Comparison of ENCODE assay signal across 18 cellular contexts in genomic region chr7:74197449-74198108, GRCh38. TPM values are rescaled to one million over a fixed set of nuclear protein-coding genes. Genes with fewer than 3 reads are reported as not detected.
DNase-seq lines count a peak whose midpoint lies in the region; ATAC-seq, FAIRE-seq and TF ChIP-seq lines count a peak whose summit lies in the region.
"Had no signal": no experiment of that assay in that cellular context is flagged by ENCODE, and none has a peak within 500 bp of the region (broad histone marks: within the 10 kb centered on the region; RNA-seq: fewer than 3 reads in every experiment).

No MANE protein-coding gene starts in this region.

- peak; percentile 73 for TF ChIP-seq POLR2A in K562 (conservative IDR thresholded peaks at IDR 0.05)

- no peak for TF ChIP-seq RAD21 in K562 (CRISPR knock-in tag; conservative IDR thresholded peaks at IDR 0.05 in 1 of 2, IDR thresholded peaks at IDR 0.05 in 1 of 2)

- H3K27me3 ChIP-seq in CD8-positive, alpha-beta T cell (ENCODE audit: insufficient read depth, low read length), result no peaks in the 10 kb centered on the region
- H3K27me3 ChIP-seq in H7 (ENCODE audit: control insufficient read depth, insufficient read depth, low read length) (no peaks in the 10 kb centered on the region), K562 (ENCODE audit: control insufficient read depth in 2 of 2, insufficient read depth in 2 of 2, low read length in 2 of 2) (no peaks in the 10 kb centered on the region)
- H3K27me3 ChIP-seq: BE2C, esophagus muscularis mucosa, ovary, sigmoid colon had no signal

- WGBS in K562 (ENCODE audit: insufficient coverage, low coverage, missing lambda C conversion rate), result 92% methylated on average over 9 of the region's 9 CpGs

- no peak overlapping the region for H3K27ac ChIP-seq in CD8-positive, alpha-beta T cell (ENCODE audit: low read depth, low read length)
- H3K27ac ChIP-seq in K562 (ENCODE audit: extremely low read depth, low read depth, low read length), result no peak overlapping the region
- H3K27ac ChIP-seq: esophagus muscularis mucosa, ovary had no signal

- intact Hi-C loops in CD8-positive, alpha-beta T cell (cut with DNase I, micrococcal nuclease), result no loop called here
- intact Hi-C loops in K562 (cut with micrococcal nuclease), result no loop called here

- no peak overlapping the region for H3K4me2 ChIP-seq in K562 (ENCODE audit: insufficient read depth, low read length)

- H3K9me3 Mint-ChIP-seq in CD8-positive, alpha-beta T cell, result no peaks in the 10 kb centered on the region
- no peaks in the 10 kb centered on the region for H3K9me3 Mint-ChIP-seq in nephron progenitor cell
- H3K9me3 Mint-ChIP-seq: activated naive CD8-positive, alpha-beta T cell treated with anti-CD3 and anti-CD28 coated beads, Interleukin-2, amount 10 ng/mL, durations not matched to agents 7 days and 5 days; dendritic cell treated with granulocyte-macrophage colony-stimulating factor and Interleukin-4, amounts not matched to agents 40 ng/mL and 50 ng/mL, for 4 days had no signal

- H2AFZ ChIP-seq in K562 (ENCODE audit: low read depth, low read length), result no peak overlapping the region

- no peak overlapping the region for H3K4me3 ChIP-seq in CD8-positive, alpha-beta T cell (ENCODE audit: low read depth, low read length)
- H3K4me3 ChIP-seq in H7 (ENCODE audit: insufficient read depth, low read depth, low read length) (no peak overlapping the region), K562 (no peak overlapping the region)
- H3K4me3 ChIP-seq: esophagus muscularis mucosa, ovary, sigmoid colon had no signal

- FAIRE-seq in K562 (lab: Jason Lieb, UNC) (no peak), urothelium cell line (lab: Jason Lieb, UNC) (no peak)
- FAIRE-seq: D721Med had no signal

- in situ Hi-C loops in K562 (cut with MboI), result no loop called here

- H3K36me3 Mint-ChIP-seq in CD8-positive, alpha-beta T cell, result peaks cover 48% of the 10 kb centered on the region
- peaks cover 47% of the 10 kb centered on the region for H3K36me3 Mint-ChIP-seq in nephron progenitor cell (ENCODE audit: low read depth)

- H3K9me1 ChIP-seq in K562 (ENCODE audit: control insufficient read depth, insufficient read depth, low read length), result no peaks in the 10 kb centered on the region

- peaks cover 14% of the 10 kb centered on the region for H3K36me3 ChIP-seq in CD8-positive, alpha-beta T cell (ENCODE audit: insufficient read depth, low read length)
- H3K36me3 ChIP-seq in H7 (replicated peaks; ENCODE audit: control insufficient read depth, insufficient read depth, low read length) (peaks cover 20% of the 10 kb centered on the region), K562 (ENCODE audit: control insufficient read depth, insufficient read depth, low read length) (peaks cover 45% of the 10 kb centered on the region)
- H3K36me3 ChIP-seq: ovary had no signal

- no peak overlapping the region for H3K9ac ChIP-seq in K562 (ENCODE audit: insufficient read depth in 1 of 2, low read depth in 2 of 2, low read length in 2 of 2)

- POLR2A ChIA-PET in CD8-positive, alpha-beta T cell (lab: Charles Lee), result interaction anchor here (1.0 to 1.6 kb wide), 2 partner anchors 14 to 23 kb away, joined by 5 to 8 read pairs; partner anchors contain the start of gene EIF4H
- POLR2A ChIA-PET in K562 (lab: Yijun Ruan, JAX), result interaction anchor here (0.6 to 3.6 kb wide), 4 partner anchors 8 to 208 kb away, joined by 4 to 14 read pairs (median 6); partner anchors contain the start of gene EIF4H

- H3K27me3 Mint-ChIP-seq in CD8-positive, alpha-beta T cell (ENCODE audit: low read depth), result no peaks in the 10 kb centered on the region
- H3K27me3 Mint-ChIP-seq in nephron progenitor cell (ENCODE audit: low read depth, poor library complexity), result peaks cover 3% of the 10 kb centered on the region
- H3K27me3 Mint-ChIP-seq: activated naive CD8-positive, alpha-beta T cell treated with anti-CD3 and anti-CD28 coated beads, Interleukin-2, amount 10 ng/mL, durations not matched to agents 7 days and 5 days; dendritic cell treated with granulocyte-macrophage colony-stimulating factor and Interleukin-4, amounts not matched to agents 40 ng/mL and 50 ng/mL, for 4 days had no signal

- no peak for TF ChIP-seq CTCF in CD8-positive, alpha-beta T cell (IDR thresholded peaks at IDR 0.05)
- TF ChIP-seq CTCF in K562 (IDR thresholded peaks at IDR 0.05 in 2 of 3, conservative IDR thresholded peaks at IDR 0.05 in 1 of 3; ENCODE audit: insufficient read depth in 2 of 3, low read depth in 1 of 3, low read length in 3 of 3), result no peak
- no peak for TF ChIP-seq CTCF in nephron progenitor cell (IDR thresholded peaks at IDR 0.05)

- no peaks in the 10 kb centered on the region for H3K9me3 ChIP-seq in CD8-positive, alpha-beta T cell (ENCODE audit: low read length)
- no peaks in the 10 kb centered on the region for H3K9me3 ChIP-seq in K562 (replicated peaks; ENCODE audit: control insufficient read depth, insufficient read depth, low read depth, low read length)
- H3K9me3 ChIP-seq: BE2C, esophagus muscularis mucosa, ovary, sigmoid colon had no signal

- H3K27ac Mint-ChIP-seq in CD8-positive, alpha-beta T cell, result peak overlapping the region; percentile 80
- H3K27ac Mint-ChIP-seq in nephron progenitor cell, result peak overlapping the region; percentile 74
- H3K27ac Mint-ChIP-seq: activated naive CD8-positive, alpha-beta T cell treated with anti-CD3 and anti-CD28 coated beads, Interleukin-2, amount 10 ng/mL, durations not matched to agents 7 days and 5 days; dendritic cell treated with granulocyte-macrophage colony-stimulating factor and Interleukin-4, amounts not matched to agents 40 ng/mL and 50 ng/mL, for 4 days had no signal

- CTCF ChIA-PET in CD8-positive, alpha-beta T cell (lab: Charles Lee), result interaction anchor here (0.6 to 1.7 kb wide), 5 partner anchors 9 to 208 kb away, joined by 3 to 9 read pairs (median 5); no protein-coding TSS in a partner anchor
- CTCF ChIA-PET in K562 (lab: Yijun Ruan, JAX; ENCODE audit: low intra/inter-chr PET ratio), result interaction anchor here (0.6 to 0.7 kb wide), 2 partner anchors 24 to 57 kb away, joined by 3 read pairs; partner anchors contain the start of gene EIF4H

- no peak for ATAC-seq in CD8-positive, alpha-beta T cell
- peak; percentile 31 for ATAC-seq in K562

- BruUV-seq in K562 (replicated peaks; lab: Mats Ljungman, UMichigan), result no TSS peak

- H4K20me1 ChIP-seq in K562 (replicated peaks; ENCODE audit: control insufficient read depth, insufficient read depth, low read length), result peaks cover 6% of the 10 kb centered on the region; the same call in 1 of the 2 replicates

- no peak for TF ChIP-seq EP300 in K562 (IDR thresholded peaks at IDR 0.05; ENCODE audit: low read length)

- H3K4me3 Mint-ChIP-seq in CD8-positive, alpha-beta T cell, result no peak overlapping the region
- H3K4me3 Mint-ChIP-seq in nephron progenitor cell, result no peak overlapping the region
- H3K4me3 Mint-ChIP-seq: activated naive CD8-positive, alpha-beta T cell treated with anti-CD3 and anti-CD28 coated beads, Interleukin-2, amount 10 ng/mL, durations not matched to agents 7 days and 5 days; dendritic cell treated with granulocyte-macrophage colony-stimulating factor and Interleukin-4, amounts not matched to agents 40 ng/mL and 50 ng/mL, for 4 days had no signal

- peaks cover 14% of the 10 kb centered on the region for H3K4me1 ChIP-seq in CD8-positive, alpha-beta T cell (ENCODE audit: insufficient read depth, low read length)
- no peaks in the 10 kb centered on the region for H3K4me1 ChIP-seq in K562 (replicated peaks in 1 of 2; ENCODE audit: control insufficient read depth in 2 of 2, insufficient read depth in 2 of 2, low read length in 2 of 2)
- H3K4me1 ChIP-seq: BE2C, esophagus muscularis mucosa, sigmoid colon had no signal

- peaks cover 21% of the 10 kb centered on the region for H3K4me1 Mint-ChIP-seq in CD8-positive, alpha-beta T cell (ENCODE audit: low read depth)
- H3K4me1 Mint-ChIP-seq in nephron progenitor cell, result peaks cover 5% of the 10 kb centered on the region

- DNase-seq in CD8-positive, alpha-beta T cell, result no peak
- peak; percentile 18 for DNase-seq in H7
- DNase-seq in K562 (ENCODE audit: extremely low read depth in 1 of 4, low spot score in 3 of 4), result no peak
- DNase-seq in nephron progenitor cell, result no peak
- no peak for DNase-seq in ecto neural progenitor cell (ENCODE audit: low spot score)
- no peak for DNase-seq in urothelium cell line (ENCODE audit: low spot score)
- DNase-seq in stimulated activated CD4-positive, alpha-beta T cell treated with anti-CD3 and anti-CD28 coated beads, Interleukin-1b, Interleukin-23, amount 100 ng/mL, for 48 hours, result no peak
- DNase-seq: activated naive CD8-positive, alpha-beta T cell treated with anti-CD3 and anti-CD28 coated beads, Interleukin-2, amount 10 ng/mL, durations not matched to agents 7 days and 5 days; BE2C; GDM1; NCI-H1436; sigmoid colon; stimulated activated CD4-positive, alpha-beta T cell treated with anti-CD3 and anti-CD28 coated beads, Interleukin-2, amount 100 ng/mL, for 24 hours; substantia nigra had no signal

- H3K79me2 ChIP-seq in K562 (ENCODE audit: control insufficient read depth, insufficient read depth, low read length), result no peaks in the 10 kb centered on the region

RNA-seq across cellular contexts. Expression of gene LAT2, which starts 12.2 kb away (rescaled TPM):
- total RNA-seq in CD8-positive, alpha-beta T cell, result 1 to 10 TPM; 1.3 to 1.4 TPM
- total RNA-seq in H7 (2014; rRNA removed; shearing (Covaris generic)), result 0.87 TPM in 1 of 2 replicates, not detected in the other
- 1.1 and 2.4 TPM in 2 replicates for total RNA-seq in K562 (2011; cell fraction: chromatin; rRNA removed; ENCODE audit: low replicate concordance)
- total RNA-seq in K562 (2011; cell fraction: nucleolus; rRNA removed), result 0.39 and 1.8 TPM in 2 replicates
- total RNA-seq in K562 (2011; cell fraction: nucleoplasm; rRNA removed), result 1.1 and 1.5 TPM in 2 replicates
- total RNA-seq in K562 (2014; rRNA removed) (0.29 and 0.45 TPM in 2 replicates), K562 (2014; rRNA removed; fragmentation: Illumina TruSeq; extraction: Trizol) (0.15 TPM in 1 of 2 replicates, not detected in the other), K562 (2015; rRNA removed; fragmentation: Illumina TruSeq; extraction: Trizol) (0.11 and 0.23 TPM in 2 replicates), K562 (2021) (0.29 and 0.58 TPM in 2 replicates)
- polyA plus RNA-seq in K562 (2011; rRNA removed) (0.24 and 0.65 TPM in 2 replicates), K562 (2014; fragmentation: Illumina TruSeq; extraction: Trizol) (0.40 and 0.47 TPM in 2 replicates), K562 (2014; fragmentation: Nextera tagmentation; extraction: Ambion mirVana) (under 1 TPM; 0.24 to 0.25 TPM), K562 (2014; rRNA removed) (0.24 and 0.78 TPM in 2 replicates)
- polyA plus RNA-seq in K562 (2011; cell fraction: cytosol; rRNA removed), result 0.19 and 0.57 TPM in 2 replicates
- polyA plus RNA-seq in K562 (2011; cell fraction: nucleus; rRNA removed), result 0.18 and 0.64 TPM in 2 replicates
- 0.68 and 0.76 TPM in 2 replicates for polyA plus RNA-seq in K562 (2012)
- 0.53 TPM in 1 of 2 replicates, not detected in the other for polyA minus RNA-seq in K562 (2011; rRNA and poly(A)+ RNA removed)
- not detected in 2 replicates for polyA minus RNA-seq in K562 (2011; cell fraction: cytosol; rRNA and poly(A)+ RNA removed)
- polyA minus RNA-seq in K562 (2011; cell fraction: nucleus; rRNA and poly(A)+ RNA removed), result 0.54 TPM in 1 of 2 replicates, not detected in the other

RNA-seq across cellular contexts. Expression of gene EIF4H, which starts 23.4 kb away (rescaled TPM):
- 100 to 1,000 TPM; 330 to 357 TPM for total RNA-seq in CD8-positive, alpha-beta T cell
- total RNA-seq in H7 (2014; rRNA removed; shearing (Covaris generic)), result 316 and 343 TPM in 2 replicates
- total RNA-seq in K562 (2011; cell fraction: chromatin; rRNA removed; ENCODE audit: low replicate concordance), result 135 and 180 TPM in 2 replicates
- total RNA-seq in K562 (2011; cell fraction: nucleolus; rRNA removed), result 102 and 103 TPM in 2 replicates
- total RNA-seq in K562 (2011; cell fraction: nucleoplasm; rRNA removed), result 156 and 188 TPM in 2 replicates
- 315 and 338 TPM in 2 replicates for total RNA-seq in K562 (2014; rRNA removed)
- 262 and 319 TPM in 2 replicates for total RNA-seq in K562 (2014; rRNA removed; fragmentation: Illumina TruSeq; extraction: Trizol)
- 350 and 354 TPM in 2 replicates for total RNA-seq in K562 (2015; rRNA removed; fragmentation: Illumina TruSeq; extraction: Trizol)
- 408 and 416 TPM in 2 replicates for total RNA-seq in K562 (2021)
- 346 and 435 TPM in 2 replicates for polyA plus RNA-seq in K562 (2011; rRNA removed)
- polyA plus RNA-seq in K562 (2011; cell fraction: cytosol; rRNA removed), result 391 and 403 TPM in 2 replicates
- 160 and 185 TPM in 2 replicates for polyA plus RNA-seq in K562 (2011; cell fraction: nucleus; rRNA removed)
- 372 and 407 TPM in 2 replicates for polyA plus RNA-seq in K562 (2012)
- 319 and 334 TPM in 2 replicates for polyA plus RNA-seq in K562 (2014; fragmentation: Illumina TruSeq; extraction: Trizol)
- polyA plus RNA-seq in K562 (2014; fragmentation: Nextera tagmentation; extraction: Ambion mirVana), result 10 to 100 TPM; 11.0 to 15.9 TPM
- polyA plus RNA-seq in K562 (2014; rRNA removed), result 369 and 425 TPM in 2 replicates
- polyA minus RNA-seq in K562 (2011; rRNA and poly(A)+ RNA removed), result 295 and 304 TPM in 2 replicates
- 159 and 193 TPM in 2 replicates for polyA minus RNA-seq in K562 (2011; cell fraction: cytosol; rRNA and poly(A)+ RNA removed)
- 95.7 and 151 TPM in 2 replicates for polyA minus RNA-seq in K562 (2011; cell fraction: nucleus; rRNA and poly(A)+ RNA removed)

RNA-seq across cellular contexts. Expression of gene RFC2, which starts 56.6 kb away (rescaled TPM):
- total RNA-seq in CD8-positive, alpha-beta T cell, result 10 to 100 TPM in 1 of 2 experiments, 1 to 10 TPM in 1; 8.8 to 10.7 TPM
- 109 and 126 TPM in 2 replicates for total RNA-seq in H7 (2014; rRNA removed; shearing (Covaris generic))
- 39.7 and 82.7 TPM in 2 replicates for total RNA-seq in K562 (2011; cell fraction: chromatin; rRNA removed; ENCODE audit: low replicate concordance)
- 54.0 and 64.9 TPM in 2 replicates for total RNA-seq in K562 (2011; cell fraction: nucleolus; rRNA removed)
- total RNA-seq in K562 (2011; cell fraction: nucleoplasm; rRNA removed), result 37.6 and 46.7 TPM in 2 replicates
- 93.6 and 123 TPM in 2 replicates for total RNA-seq in K562 (2014; rRNA removed)
- 96.6 and 99.8 TPM in 2 replicates for total RNA-seq in K562 (2014; rRNA removed; fragmentation: Illumina TruSeq; extraction: Trizol)
- 122 and 126 TPM in 2 replicates for total RNA-seq in K562 (2015; rRNA removed; fragmentation: Illumina TruSeq; extraction: Trizol)
- 102 and 104 TPM in 2 replicates for total RNA-seq in K562 (2021)
- 78.2 and 109 TPM in 2 replicates for polyA plus RNA-seq in K562 (2011; rRNA removed)
- polyA plus RNA-seq in K562 (2011; cell fraction: cytosol; rRNA removed), result 62.5 and 86.6 TPM in 2 replicates
- 21.3 and 32.9 TPM in 2 replicates for polyA plus RNA-seq in K562 (2011; cell fraction: nucleus; rRNA removed)
- polyA plus RNA-seq in K562 (2012), result 86.3 and 99.6 TPM in 2 replicates
- polyA plus RNA-seq in K562 (2014; fragmentation: Illumina TruSeq; extraction: Trizol), result 156 and 161 TPM in 2 replicates
- polyA plus RNA-seq in K562 (2014; fragmentation: Nextera tagmentation; extraction: Ambion mirVana), result 10 to 100 TPM; 32.5 to 55.6 TPM
- polyA plus RNA-seq in K562 (2014; rRNA removed), result 112 and 124 TPM in 2 replicates
- 85.5 and 125 TPM in 2 replicates for polyA minus RNA-seq in K562 (2011; rRNA and poly(A)+ RNA removed)
- polyA minus RNA-seq in K562 (2011; cell fraction: cytosol; rRNA and poly(A)+ RNA removed), result 72.1 and 79.1 TPM in 2 replicates
- polyA minus RNA-seq in K562 (2011; cell fraction: nucleus; rRNA and poly(A)+ RNA removed), result 22.2 and 22.7 TPM in 2 replicates
